ENCODE assay signal across 14 cellular contexts in the genomic region with DNA sequence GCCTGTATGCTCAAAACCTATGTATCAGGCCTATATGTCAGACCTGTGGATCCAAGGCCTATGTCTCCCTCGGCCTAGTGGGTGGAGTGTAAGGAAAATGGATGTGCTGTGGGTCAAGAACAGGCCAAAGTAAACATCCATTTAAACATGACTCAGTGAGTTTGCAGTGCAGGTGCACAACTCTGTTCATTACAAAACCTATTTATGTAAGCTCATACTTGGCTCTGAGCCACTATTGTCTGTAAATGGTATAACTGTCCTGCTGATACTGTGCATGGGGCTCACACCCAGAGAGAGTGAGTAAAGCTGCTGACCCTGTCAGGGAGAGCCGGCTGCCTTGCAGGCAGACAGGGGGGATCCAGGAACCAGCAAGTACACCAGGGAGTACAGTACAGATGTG.
DNase-seq lines count a peak whose midpoint lies in the region; ATAC-seq lines count a peak whose summit lies in the region.
"Had no signal": no experiment of that assay in that cellular context is flagged by ENCODE, and none has a peak within 500 bp of the region (broad histone marks: within the 10 kb centered on the region; RNA-seq: fewer than 3 reads in every experiment).

No MANE protein-coding gene starts in this region.

- CTCF ChIA-PET in activated CD8-positive, alpha-beta memory T cell treated with anti-CD3 and anti-CD28 coated beads, Interleukin-2, amount 10 ng/mL, durations not matched to agents 7 days and 5 days (lab: Charles Lee), result no interaction called here

- H3K4me3 Mint-ChIP-seq in activated T-helper 17 cell treated with anti-CD3 and anti-CD28 coated beads, Interleukin-2, amount 50 U/mL, for 72 hours, result no peak overlapping the region
- H3K4me3 Mint-ChIP-seq in activated CD8-positive, alpha-beta memory T cell treated with anti-CD3 and anti-CD28 coated beads, Interleukin-2, amount 10 ng/mL, durations not matched to agents 7 days and 5 days, result no peak overlapping the region
- H3K4me3 Mint-ChIP-seq: dendritic cell treated with granulocyte-macrophage colony-stimulating factor and Interleukin-4, amounts not matched to agents 40 ng/mL and 50 ng/mL, for 4 days had no signal

- H3K4me1 Mint-ChIP-seq in activated T-helper 17 cell treated with anti-CD3 and anti-CD28 coated beads, Interleukin-2, amount 50 U/mL, for 72 hours, result no peaks in the 10 kb centered on the region
- no peaks in the 10 kb centered on the region for H3K4me1 Mint-ChIP-seq in activated CD8-positive, alpha-beta memory T cell treated with anti-CD3 and anti-CD28 coated beads, Interleukin-2, amount 10 ng/mL, durations not matched to agents 7 days and 5 days

- no peaks in the 10 kb centered on the region for H3K9me3 Mint-ChIP-seq in activated T-helper 17 cell treated with anti-CD3 and anti-CD28 coated beads, Interleukin-2, amount 50 U/mL, for 72 hours
- H3K9me3 Mint-ChIP-seq in activated CD8-positive, alpha-beta memory T cell treated with anti-CD3 and anti-CD28 coated beads, Interleukin-2, amount 10 ng/mL, durations not matched to agents 7 days and 5 days (ENCODE audit: low read depth), result no peaks in the 10 kb centered on the region

- no peak for ATAC-seq in GM18867 (IDR thresholded peaks at IDR 0.05; ENCODE audit: unreplicated experiment)
- ATAC-seq in activated T-helper 17 cell treated with anti-CD3 and anti-CD28 coated beads, Interleukin-2, amount 50 U/mL, for 72 hours (replicated peaks), result no peak
- ATAC-seq in activated CD8-positive, alpha-beta memory T cell treated with anti-CD3 and anti-CD28 coated beads, Interleukin-2, amount 10 ng/mL, durations not matched to agents 7 days and 5 days, result no peak
- no peak for ATAC-seq in HG03039 (IDR thresholded peaks at IDR 0.05; ENCODE audit: unreplicated experiment)

- DNase-seq in A172 (ENCODE audit: low spot score) (peak; percentile 65), LoVo (ENCODE audit: low spot score) (peak; percentile 63), SHP77 treated with DMSO at 0.1 percent for 48 hours (lab: John Stamatoyannopoulos, UW) (peak; percentile 63), iris pigment epithelial cell (ENCODE audit: low read depth) (peak; percentile 54)
- DNase-seq in activated CD8-positive, alpha-beta memory T cell treated with anti-CD3 and anti-CD28 coated beads, Interleukin-2, amount 10 ng/mL, durations not matched to agents 7 days and 5 days, result no peak
- DNase-seq: activated CD4-positive, alpha-beta T cell treated with anti-CD3 and anti-CD28 coated beads, Interleukin-2, amount 50 U/mL, for 48 hours; activated naive CD4-positive, alpha-beta T cell treated with Interleukin-2 at 50 U/mL for 16 hours; H7; hypothalamus; T-helper 1 cell had no signal

- H3K36me3 Mint-ChIP-seq in activated T-helper 17 cell treated with anti-CD3 and anti-CD28 coated beads, Interleukin-2, amount 50 U/mL, for 72 hours (ENCODE audit: low read depth), result no peaks in the 10 kb centered on the region
- no peaks in the 10 kb centered on the region for H3K36me3 Mint-ChIP-seq in activated CD8-positive, alpha-beta memory T cell treated with anti-CD3 and anti-CD28 coated beads, Interleukin-2, amount 10 ng/mL, durations not matched to agents 7 days and 5 days

- H3K27me3 Mint-ChIP-seq in activated T-helper 17 cell treated with anti-CD3 and anti-CD28 coated beads, Interleukin-2, amount 50 U/mL, for 72 hours, result no peaks in the 10 kb centered on the region
- H3K27me3 Mint-ChIP-seq in activated CD8-positive, alpha-beta memory T cell treated with anti-CD3 and anti-CD28 coated beads, Interleukin-2, amount 10 ng/mL, durations not matched to agents 7 days and 5 days, result no peaks in the 10 kb centered on the region
- H3K27me3 Mint-ChIP-seq: dendritic cell treated with granulocyte-macrophage colony-stimulating factor and Interleukin-4, amounts not matched to agents 40 ng/mL and 50 ng/mL, for 4 days had no signal

- no peak overlapping the region for H3K27ac Mint-ChIP-seq in activated T-helper 17 cell treated with anti-CD3 and anti-CD28 coated beads, Interleukin-2, amount 50 U/mL, for 72 hours
- no peak overlapping the region for H3K27ac Mint-ChIP-seq in activated CD8-positive, alpha-beta memory T cell treated with anti-CD3 and anti-CD28 coated beads, Interleukin-2, amount 10 ng/mL, durations not matched to agents 7 days and 5 days
- H3K27ac Mint-ChIP-seq: dendritic cell treated with granulocyte-macrophage colony-stimulating factor and Interleukin-4, amounts not matched to agents 40 ng/mL and 50 ng/mL, for 4 days had no signal
